8 cellular contexts compared by ENCODE assay signal in genomic region chr6:165662041-165662491, GRCh38. TPM values are rescaled to one million over a fixed set of nuclear protein-coding genes. Genes with fewer than 3 reads are reported as not detected.
DNase-seq lines count a peak whose midpoint lies in the region; ATAC-seq and TF ChIP-seq lines count a peak whose summit lies in the region.

No MANE protein-coding gene starts in this region.

- no peak overlapping the region for H3K4me3 Mint-ChIP-seq in stimulated activated memory B cell treated with anti-CD40 and anti-IgM and Interleukin-4, amounts not matched to agents 10 μg/mL and 1 μg/mL and 100 μg/mL, for 72 hours

- no peaks in the 10 kb centered on the region for H3K36me3 ChIP-seq in body of pancreas (replicated peaks in 1 of 2; ENCODE audit: insufficient read depth in 1 of 2, low read depth in 2 of 2)
- no peaks in the 10 kb centered on the region for H3K36me3 ChIP-seq in right lobe of liver
- H3K36me3 ChIP-seq in tibial artery, result no peaks in the 10 kb centered on the region

- peaks cover 10% of the 10 kb centered on the region for H3K4me1 Mint-ChIP-seq in stimulated activated memory B cell treated with anti-CD40 and anti-IgM and Interleukin-4, amounts not matched to agents 10 μg/mL and 1 μg/mL and 100 μg/mL, for 72 hours

- intact Hi-C loops in body of pancreas (cut with DNase I), result no loop called here
- intact Hi-C loops in right lobe of liver (cut with DNase I), result no loop called here
- intact Hi-C loops in tibial artery (cut with DNase I; ENCODE audit: low total_unique reads), result loop anchor here (10.0 kb wide), 1 partner anchor 353 kb away; no protein-coding TSS in a partner anchor

- H3K9me3 ChIP-seq in body of pancreas (no peaks in the 10 kb centered on the region), right lobe of liver (no peaks in the 10 kb centered on the region), tibial artery (no peaks in the 10 kb centered on the region)

- no peak for TF ChIP-seq POLR2A in body of pancreas (IDR thresholded peaks at IDR 0.05)
- TF ChIP-seq POLR2A in right lobe of liver (IDR thresholded peaks at IDR 0.05), result no peak

- no peaks in the 10 kb centered on the region for H3K9me3 Mint-ChIP-seq in stimulated activated memory B cell treated with anti-CD40 and anti-IgM and Interleukin-4, amounts not matched to agents 10 μg/mL and 1 μg/mL and 100 μg/mL, for 72 hours

- peaks cover 43% of the 10 kb centered on the region for H3K27me3 Mint-ChIP-seq in stimulated activated memory B cell treated with anti-CD40 and anti-IgM and Interleukin-4, amounts not matched to agents 10 μg/mL and 1 μg/mL and 100 μg/mL, for 72 hours

- no peak overlapping the region for H3K27ac Mint-ChIP-seq in stimulated activated memory B cell treated with anti-CD40 and anti-IgM and Interleukin-4, amounts not matched to agents 10 μg/mL and 1 μg/mL and 100 μg/mL, for 72 hours

- TF ChIP-seq CTCF in body of pancreas (IDR thresholded peaks at IDR 0.05), result no peak
- TF ChIP-seq CTCF in right lobe of liver (IDR thresholded peaks at IDR 0.05), result no peak
- no peak for TF ChIP-seq CTCF in tibial artery (IDR thresholded peaks at IDR 0.05)

- H3K27me3 ChIP-seq in body of pancreas (peaks cover 0 to 33% of the 10 kb centered on the region in 2 donors), right lobe of liver (peaks cover 9 to 15% of the 10 kb centered on the region in 2 donors), tibial artery (peaks cover 0 to 58% of the 10 kb centered on the region in 2 donors)

- H3K4me3 ChIP-seq in body of pancreas (peak overlapping the region in 1 of 2 donors; percentile 17), right lobe of liver (peak overlapping the region in 2 of 3 donors; percentile 40 to 46), tibial artery (peak overlapping the region; percentile 59 to 60)

- H3K27ac ChIP-seq in body of pancreas (no peak overlapping the region), right lobe of liver (peak overlapping the region in 1 of 3 donors; percentile 38), tibial artery (peak overlapping the region in 1 of 2 donors; percentile 62)

- peak; percentile 22 for ATAC-seq in body of pancreas
- no peak for ATAC-seq in right lobe of liver
- ATAC-seq in stimulated activated memory B cell treated with anti-CD40 and anti-IgM and Interleukin-4, amounts not matched to agents 10 μg/mL and 1 μg/mL and 100 μg/mL, for 72 hours, result no peak

- DNase-seq in NCI-H748 (lab: John Stamatoyannopoulos, UW; ENCODE audit: unreplicated experiment) (peak; percentile 68), NCI-H748 treated with DMSO at 0.1 percent for 48 hours (lab: John Stamatoyannopoulos, UW) (no peak), body of pancreas (no peak), right lobe of liver (no peak), tibial artery (no peak), 8988T (no peak), medulla oblongata (ENCODE audit: extremely low spot score) (no peak)

- H3K36me3 Mint-ChIP-seq in stimulated activated memory B cell treated with anti-CD40 and anti-IgM and Interleukin-4, amounts not matched to agents 10 μg/mL and 1 μg/mL and 100 μg/mL, for 72 hours, result no peaks in the 10 kb centered on the region

- 0 to 3% methylated on average over 6 to 43 of the region's 55 CpGs for WGBS in body of pancreas, 2 donors
- no CpG with 5 or more reads among the region's 55 CpGs for WGBS in right lobe of liver (ENCODE audit: insufficient coverage, low coverage, low lambda C conversion rate, missing lambda C conversion rate)

- peaks cover 36% of the 10 kb centered on the region for H3K4me1 ChIP-seq in body of pancreas
- H3K4me1 ChIP-seq in right lobe of liver, result peaks cover 0 to 23% (median 0%) of the 10 kb centered on the region in 4 donors
- peaks cover 4 to 40% (median 34%) of the 10 kb centered on the region in 4 donors for H3K4me1 ChIP-seq in tibial artery

RNA-seq across cellular contexts. Expression of gene PDE10A, which starts 1.0 kb away (rescaled TPM):
- total RNA-seq in body of pancreas (10 to 100 TPM in 1 of 2 donors, 1 to 10 TPM in 1; 3.9 to 16.8 TPM), right lobe of liver (1 to 10 TPM in 1 of 6 experiments, under 1 TPM in 5; 0.48 to 1.5 (median 0.65) TPM)
